Comparison of ENCODE assay signal across 9 cellular contexts in the genomic region with DNA sequence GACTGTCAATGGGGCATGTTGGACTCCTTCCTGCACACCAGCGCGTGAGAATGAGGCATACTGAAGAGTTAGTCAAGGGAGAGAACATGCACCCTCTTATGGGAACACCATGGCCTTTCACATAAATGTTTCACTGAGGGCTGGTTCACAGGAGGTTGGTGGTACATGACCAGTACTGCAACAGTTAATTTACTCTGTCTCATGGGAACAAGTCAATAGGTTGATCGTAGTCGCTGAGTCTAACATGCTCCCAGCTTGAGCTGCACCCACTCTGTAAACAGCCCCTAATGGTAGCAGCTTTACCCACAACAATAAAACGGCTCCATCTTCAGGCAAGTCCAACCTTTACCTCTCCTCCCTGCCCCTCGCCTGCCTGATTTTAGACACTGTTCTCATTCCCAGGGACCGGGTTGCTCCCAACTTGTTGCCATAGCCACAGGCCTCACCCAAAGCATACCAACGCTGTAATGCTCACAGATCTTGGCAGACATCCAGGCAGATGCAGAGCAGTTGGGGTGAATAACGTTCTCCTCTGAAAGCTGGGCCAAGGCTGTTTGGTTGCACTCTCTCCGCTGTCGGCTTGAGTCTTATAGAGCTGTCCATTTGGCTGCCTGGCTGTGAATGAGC.
DNase-seq lines count a peak whose midpoint lies in the region; ATAC-seq, FAIRE-seq and TF ChIP-seq lines count a peak whose summit lies in the region.
"Had no signal": no experiment of that assay in that cellular context is flagged by ENCODE, and none has a peak within 500 bp of the region (broad histone marks: within the 10 kb centered on the region; RNA-seq: fewer than 3 reads in every experiment).

No MANE protein-coding gene starts in this region.

- H3K9ac ChIP-seq in astrocyte (ENCODE audit: low read length), result peak overlapping the region; percentile 14

- no peaks in the 10 kb centered on the region for H3K36me3 ChIP-seq in astrocyte (ENCODE audit: insufficient read depth, low read length)
- H3K36me3 ChIP-seq in spleen, result no peaks in the 10 kb centered on the region

- peaks cover 2% of the 10 kb centered on the region for H3K27me3 ChIP-seq in astrocyte (ENCODE audit: insufficient read depth, low read length)
- H3K27me3 ChIP-seq in spleen (replicated peaks in 1 of 7), result no peaks in the 10 kb centered on the region

- WGBS in spleen, 5 donors, result 40 to 51% (median 41%) methylated on average over 11 of the region's 11 CpGs

- H3K79me2 ChIP-seq in astrocyte (ENCODE audit: insufficient read depth, low read length), result no peaks in the 10 kb centered on the region

- TF ChIP-seq CTCF in astrocyte (IDR thresholded peaks at IDR 0.05; ENCODE audit: insufficient read depth, low read depth, low read length) (no peak), spleen (IDR thresholded peaks at IDR 0.05 in 8 of 11, conservative IDR thresholded peaks at IDR 0.05 in 3 of 11) (no peak), natural killer cell (IDR thresholded peaks at IDR 0.05) (no peak)

- H3K27ac Mint-ChIP-seq in astrocyte (ENCODE audit: unreplicated experiment) (peak overlapping the region; percentile 86), natural killer cell (no peak overlapping the region)

- peaks cover 9% of the 10 kb centered on the region for H3K4me1 ChIP-seq in astrocyte (ENCODE audit: insufficient read depth, low read length)
- H3K4me1 ChIP-seq in spleen, result peaks cover 0 to 76% (median 26%) of the 10 kb centered on the region in 6 donors

- H3K4me3 Mint-ChIP-seq in astrocyte (ENCODE audit: unreplicated experiment), result no peak overlapping the region
- H3K4me3 Mint-ChIP-seq in natural killer cell, result no peak overlapping the region

- H3K9me3 ChIP-seq in astrocyte (ENCODE audit: insufficient read depth, low read depth, low read length), result no peaks in the 10 kb centered on the region
- H3K9me3 ChIP-seq in spleen, result no peaks in the 10 kb centered on the region

- TF ChIP-seq POLR2A in spleen (IDR thresholded peaks at IDR 0.05), result no peak

- H2AFZ ChIP-seq in astrocyte (ENCODE audit: low read depth, low read length), result peak overlapping the region; percentile 7

- no peaks in the 10 kb centered on the region for H4K20me1 ChIP-seq in astrocyte (ENCODE audit: insufficient read depth, low read length)

- no peak for FAIRE-seq in astrocyte (lab: Jason Lieb, UNC)
- FAIRE-seq: endometrium had no signal

- no peaks in the 10 kb centered on the region for H3K9me3 Mint-ChIP-seq in astrocyte (ENCODE audit: unreplicated experiment)
- no peaks in the 10 kb centered on the region for H3K9me3 Mint-ChIP-seq in natural killer cell

- intact Hi-C loops in spleen (cut with DNase I; ENCODE audit: low total_unique reads) (no loop called here), natural killer cell (cut with micrococcal nuclease) (no loop called here)

- H3K36me3 Mint-ChIP-seq in astrocyte (ENCODE audit: low read depth, unreplicated experiment), result peaks cover 2% of the 10 kb centered on the region
- H3K36me3 Mint-ChIP-seq in natural killer cell, result no peaks in the 10 kb centered on the region

- DNase-seq in DMS 273 treated with DMSO at 0.1 percent for 48 hours (lab: John Stamatoyannopoulos, UW) (peak; percentile 95), NCI-H1694 (lab: John Stamatoyannopoulos, UW) (peak; percentile 99), astrocyte (ENCODE audit: low read depth) (peak; percentile 92), iPS-NIHi11 (ENCODE audit: low spot score) (peak; percentile 63), spleen (no peak), natural killer cell (no peak), GDM1 (lab: John Stamatoyannopoulos, UW) (no peak), T-helper 1 cell (no peak)

- H3K27ac ChIP-seq in astrocyte (ENCODE audit: low read depth, low read length), result no peak overlapping the region
- peak overlapping the region in 5 of 8 donors; percentile 12 to 86 (median 40) for H3K27ac ChIP-seq in spleen

- H3K27me3 Mint-ChIP-seq in astrocyte (ENCODE audit: low read depth, unreplicated experiment), result peaks cover 31% of the 10 kb centered on the region
- peaks cover 7 to 11% of the 10 kb centered on the region in 2 donors for H3K27me3 Mint-ChIP-seq in natural killer cell (ENCODE audit: low read depth in 2 of 2)

- H3K4me1 Mint-ChIP-seq in astrocyte (ENCODE audit: low read depth, unreplicated experiment) (peaks cover 20% of the 10 kb centered on the region), natural killer cell (peaks cover 0 to 9% of the 10 kb centered on the region in 2 donors)

- H3K4me3 ChIP-seq in astrocyte (ENCODE audit: insufficient read depth, low read depth, low read length) (no peak overlapping the region), spleen (no peak overlapping the region)

- no peak for ATAC-seq in natural killer cell

- H3K4me2 ChIP-seq in astrocyte (ENCODE audit: low read length), result peak overlapping the region; percentile 63

Comparison
In these comparisons a context has a peak if more than half of its experiments do, and no peak if none do; other contexts are left out.
1. DNase-seq: peak in DMS 273 treated with DMSO at 0.1 percent for 48 hours (single experiment), NCI-H1694 (single experiment), astrocyte (single experiment) and iPS-NIHi11 (single experiment); none in spleen (single experiment), natural killer cell (single experiment), GDM1 (single experiment) and T-helper 1 cell (0 of 5).